In the genomic region with DNA sequence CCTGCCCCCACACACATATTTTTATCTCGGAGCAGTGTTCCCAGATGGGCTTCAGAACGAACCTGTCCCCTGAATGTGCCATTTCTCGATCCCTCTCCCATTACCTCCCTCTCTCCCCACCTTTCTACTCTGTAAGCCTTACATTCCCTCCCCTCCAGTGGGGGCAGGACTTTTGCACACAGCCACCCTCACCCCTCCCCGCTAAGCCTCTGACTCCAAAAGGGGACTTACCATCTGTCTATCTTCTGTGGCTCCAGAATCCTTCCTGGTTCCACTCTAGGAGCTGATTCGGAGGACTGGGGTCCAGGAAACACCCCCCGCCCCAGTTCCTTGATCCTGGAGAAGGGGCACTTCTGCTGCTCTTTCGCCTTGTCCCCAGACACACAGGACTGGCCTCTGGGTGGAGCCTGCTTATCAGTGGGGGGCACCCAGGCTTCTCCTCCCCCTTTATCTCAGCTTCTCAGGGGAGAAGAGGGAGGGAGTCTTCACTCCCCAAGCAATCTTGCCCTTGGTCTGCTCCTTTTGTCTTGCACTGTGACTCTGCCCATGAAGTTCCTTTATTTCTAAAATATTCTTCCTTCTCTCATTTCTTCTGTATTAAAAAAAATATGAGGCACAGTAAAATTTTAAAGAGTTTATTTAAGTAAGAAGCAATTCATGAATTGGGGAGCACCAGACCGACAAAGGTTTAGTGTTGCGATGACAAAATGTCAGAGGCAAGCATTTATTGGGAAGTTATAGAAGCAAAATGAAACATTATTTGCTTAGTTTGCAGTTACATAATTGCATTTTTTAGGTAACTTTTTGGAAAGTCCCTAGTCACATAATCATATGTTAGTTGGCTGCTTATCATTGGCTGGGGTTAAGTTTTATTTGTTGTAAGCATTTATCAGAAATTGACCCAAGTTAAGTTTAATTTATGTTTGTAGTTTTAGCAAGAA, we compare ENCODE assay signal across 1 cellular context.
TF ChIP-seq lines count a peak whose summit lies in the region.

A gene with protein sequence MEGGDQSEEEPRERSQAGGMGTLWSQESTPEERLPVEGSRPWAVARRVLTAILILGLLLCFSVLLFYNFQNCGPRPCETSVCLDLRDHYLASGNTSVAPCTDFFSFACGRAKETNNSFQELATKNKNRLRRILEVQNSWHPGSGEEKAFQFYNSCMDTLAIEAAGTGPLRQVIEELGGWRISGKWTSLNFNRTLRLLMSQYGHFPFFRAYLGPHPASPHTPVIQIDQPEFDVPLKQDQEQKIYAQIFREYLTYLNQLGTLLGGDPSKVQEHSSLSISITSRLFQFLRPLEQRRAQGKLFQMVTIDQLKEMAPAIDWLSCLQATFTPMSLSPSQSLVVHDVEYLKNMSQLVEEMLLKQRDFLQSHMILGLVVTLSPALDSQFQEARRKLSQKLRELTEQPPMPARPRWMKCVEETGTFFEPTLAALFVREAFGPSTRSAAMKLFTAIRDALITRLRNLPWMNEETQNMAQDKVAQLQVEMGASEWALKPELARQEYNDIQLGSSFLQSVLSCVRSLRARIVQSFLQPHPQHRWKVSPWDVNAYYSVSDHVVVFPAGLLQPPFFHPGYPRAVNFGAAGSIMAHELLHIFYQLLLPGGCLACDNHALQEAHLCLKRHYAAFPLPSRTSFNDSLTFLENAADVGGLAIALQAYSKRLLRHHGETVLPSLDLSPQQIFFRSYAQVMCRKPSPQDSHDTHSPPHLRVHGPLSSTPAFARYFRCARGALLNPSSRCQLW (minus strand): TSS at position 391 of the 941 bp plus-strand sequence. CDS start 157 bp downstream, at position 234.

TF ChIP-seq in K562, 482 proteins besides CTCF, POLR2A, EP300 and RAD21 (continued from another document and continues in another):
- TF ChIP-seq, protein P1, sequence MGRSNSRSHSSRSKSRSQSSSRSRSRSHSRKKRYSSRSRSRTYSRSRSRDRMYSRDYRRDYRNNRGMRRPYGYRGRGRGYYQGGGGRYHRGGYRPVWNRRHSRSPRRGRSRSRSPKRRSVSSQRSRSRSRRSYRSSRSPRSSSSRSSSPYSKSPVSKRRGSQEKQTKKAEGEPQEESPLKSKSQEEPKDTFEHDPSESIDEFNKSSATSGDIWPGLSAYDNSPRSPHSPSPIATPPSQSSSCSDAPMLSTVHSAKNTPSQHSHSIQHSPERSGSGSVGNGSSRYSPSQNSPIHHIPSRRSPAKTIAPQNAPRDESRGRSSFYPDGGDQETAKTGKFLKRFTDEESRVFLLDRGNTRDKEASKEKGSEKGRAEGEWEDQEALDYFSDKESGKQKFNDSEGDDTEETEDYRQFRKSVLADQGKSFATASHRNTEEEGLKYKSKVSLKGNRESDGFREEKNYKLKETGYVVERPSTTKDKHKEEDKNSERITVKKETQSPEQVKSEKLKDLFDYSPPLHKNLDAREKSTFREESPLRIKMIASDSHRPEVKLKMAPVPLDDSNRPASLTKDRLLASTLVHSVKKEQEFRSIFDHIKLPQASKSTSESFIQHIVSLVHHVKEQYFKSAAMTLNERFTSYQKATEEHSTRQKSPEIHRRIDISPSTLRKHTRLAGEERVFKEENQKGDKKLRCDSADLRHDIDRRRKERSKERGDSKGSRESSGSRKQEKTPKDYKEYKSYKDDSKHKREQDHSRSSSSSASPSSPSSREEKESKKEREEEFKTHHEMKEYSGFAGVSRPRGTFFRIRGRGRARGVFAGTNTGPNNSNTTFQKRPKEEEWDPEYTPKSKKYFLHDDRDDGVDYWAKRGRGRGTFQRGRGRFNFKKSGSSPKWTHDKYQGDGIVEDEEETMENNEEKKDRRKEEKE (IDR thresholded peaks at IDR 0.05; ENCODE audit: borderline replicate concordance in 1 of 2, control insufficient read depth in 1 of 2, low read depth in 2 of 2, low read length in 1 of 2): no peak
- TF ChIP-seq ARID1B (IDR thresholded peaks at IDR 0.05) (peak; percentile 97), MCM5 (IDR thresholded peaks at IDR 0.05; ENCODE audit: low read depth) (no peak), MYC (IDR thresholded peaks at IDR 0.05; ENCODE audit: low read depth, low read length) (no peak), MYC (CRISPR knock-in tag; IDR thresholded peaks at IDR 0.05; ENCODE audit: borderline replicate concordance, low read depth) (no peak), BHLHE40 (IDR thresholded peaks at IDR 0.05; ENCODE audit: low read length) (peak; percentile 65), SMAD4 (CRISPR knock-in tag; conservative IDR thresholded peaks at IDR 0.05) (peak; percentile 87), NFIC (IDR thresholded peaks at IDR 0.05) (peak; percentile 81), RBM39 (optimal IDR thresholded peaks at IDR 0.05; ENCODE audit: low read depth, low read length) (no peak), ZNF324 (CRISPR knock-in tag; IDR thresholded peaks at IDR 0.05) (no peak), E2F3 (CRISPR knock-in tag; IDR thresholded peaks at IDR 0.05) (0 out of 2 replicates have a peak, but pooled peaks have one; percentile 17), SRSF3 (IDR thresholded peaks at IDR 0.05; ENCODE audit: insufficient read depth, low read length) (no peak), GTF2F1 (IDR thresholded peaks at IDR 0.05; ENCODE audit: low read depth, low read length) (no peak), GATAD2A (IDR thresholded peaks at IDR 0.05) (peak; percentile 78; the same call in 1 of the 2 replicates), PTTG1 (tag; IDR thresholded peaks at IDR 0.05; ENCODE audit: low read depth) (no peak), ZNF507 (tag; conservative IDR thresholded peaks at IDR 0.05) (no peak), ZNF77 (CRISPR knock-in tag; IDR thresholded peaks at IDR 0.05) (no peak), KLF13 (tag; IDR thresholded peaks at IDR 0.05; ENCODE audit: borderline replicate concordance, low read depth) (peak; percentile 79; the same call in 1 of the 2 replicates), RBBP5 (IDR thresholded peaks at IDR 0.05; ENCODE audit: borderline replicate concordance, insufficient read depth, low read length, poor library complexity, severe bottlenecking) (peak; percentile 40), SMC3 (conservative IDR thresholded peaks at IDR 0.05; ENCODE audit: insufficient read depth, low read depth, low read length) (peak; percentile 11; the same call in 1 of the 2 replicates), CBX5 (IDR thresholded peaks at IDR 0.05; ENCODE audit: borderline replicate concordance, low read depth) (no peak), MYNN (IDR thresholded peaks at IDR 0.05) (peak; percentile 91), MYNN (CRISPR knock-in tag; IDR thresholded peaks at IDR 0.05) (no peak), JUND (IDR thresholded peaks at IDR 0.05; ENCODE audit: borderline replicate concordance, low read depth, low read length) (peak; percentile 83), JUND (tag; IDR thresholded peaks at IDR 0.05; ENCODE audit: borderline replicate concordance, low read depth, low read length) (peak; percentile 45; the same call in 2 of the 3 replicates)
- TF ChIP-seq, protein P2, sequence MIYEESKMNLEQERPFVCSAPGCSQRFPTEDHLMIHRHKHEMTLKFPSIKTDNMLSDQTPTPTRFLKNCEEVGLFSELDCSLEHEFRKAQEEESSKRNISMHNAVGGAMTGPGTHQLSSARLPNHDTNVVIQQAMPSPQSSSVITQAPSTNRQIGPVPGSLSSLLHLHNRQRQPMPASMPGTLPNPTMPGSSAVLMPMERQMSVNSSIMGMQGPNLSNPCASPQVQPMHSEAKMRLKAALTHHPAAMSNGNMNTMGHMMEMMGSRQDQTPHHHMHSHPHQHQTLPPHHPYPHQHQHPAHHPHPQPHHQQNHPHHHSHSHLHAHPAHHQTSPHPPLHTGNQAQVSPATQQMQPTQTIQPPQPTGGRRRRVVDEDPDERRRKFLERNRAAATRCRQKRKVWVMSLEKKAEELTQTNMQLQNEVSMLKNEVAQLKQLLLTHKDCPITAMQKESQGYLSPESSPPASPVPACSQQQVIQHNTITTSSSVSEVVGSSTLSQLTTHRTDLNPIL (CRISPR knock-in tag; IDR thresholded peaks at IDR 0.05): no peak
- TF ChIP-seq, protein P3, sequence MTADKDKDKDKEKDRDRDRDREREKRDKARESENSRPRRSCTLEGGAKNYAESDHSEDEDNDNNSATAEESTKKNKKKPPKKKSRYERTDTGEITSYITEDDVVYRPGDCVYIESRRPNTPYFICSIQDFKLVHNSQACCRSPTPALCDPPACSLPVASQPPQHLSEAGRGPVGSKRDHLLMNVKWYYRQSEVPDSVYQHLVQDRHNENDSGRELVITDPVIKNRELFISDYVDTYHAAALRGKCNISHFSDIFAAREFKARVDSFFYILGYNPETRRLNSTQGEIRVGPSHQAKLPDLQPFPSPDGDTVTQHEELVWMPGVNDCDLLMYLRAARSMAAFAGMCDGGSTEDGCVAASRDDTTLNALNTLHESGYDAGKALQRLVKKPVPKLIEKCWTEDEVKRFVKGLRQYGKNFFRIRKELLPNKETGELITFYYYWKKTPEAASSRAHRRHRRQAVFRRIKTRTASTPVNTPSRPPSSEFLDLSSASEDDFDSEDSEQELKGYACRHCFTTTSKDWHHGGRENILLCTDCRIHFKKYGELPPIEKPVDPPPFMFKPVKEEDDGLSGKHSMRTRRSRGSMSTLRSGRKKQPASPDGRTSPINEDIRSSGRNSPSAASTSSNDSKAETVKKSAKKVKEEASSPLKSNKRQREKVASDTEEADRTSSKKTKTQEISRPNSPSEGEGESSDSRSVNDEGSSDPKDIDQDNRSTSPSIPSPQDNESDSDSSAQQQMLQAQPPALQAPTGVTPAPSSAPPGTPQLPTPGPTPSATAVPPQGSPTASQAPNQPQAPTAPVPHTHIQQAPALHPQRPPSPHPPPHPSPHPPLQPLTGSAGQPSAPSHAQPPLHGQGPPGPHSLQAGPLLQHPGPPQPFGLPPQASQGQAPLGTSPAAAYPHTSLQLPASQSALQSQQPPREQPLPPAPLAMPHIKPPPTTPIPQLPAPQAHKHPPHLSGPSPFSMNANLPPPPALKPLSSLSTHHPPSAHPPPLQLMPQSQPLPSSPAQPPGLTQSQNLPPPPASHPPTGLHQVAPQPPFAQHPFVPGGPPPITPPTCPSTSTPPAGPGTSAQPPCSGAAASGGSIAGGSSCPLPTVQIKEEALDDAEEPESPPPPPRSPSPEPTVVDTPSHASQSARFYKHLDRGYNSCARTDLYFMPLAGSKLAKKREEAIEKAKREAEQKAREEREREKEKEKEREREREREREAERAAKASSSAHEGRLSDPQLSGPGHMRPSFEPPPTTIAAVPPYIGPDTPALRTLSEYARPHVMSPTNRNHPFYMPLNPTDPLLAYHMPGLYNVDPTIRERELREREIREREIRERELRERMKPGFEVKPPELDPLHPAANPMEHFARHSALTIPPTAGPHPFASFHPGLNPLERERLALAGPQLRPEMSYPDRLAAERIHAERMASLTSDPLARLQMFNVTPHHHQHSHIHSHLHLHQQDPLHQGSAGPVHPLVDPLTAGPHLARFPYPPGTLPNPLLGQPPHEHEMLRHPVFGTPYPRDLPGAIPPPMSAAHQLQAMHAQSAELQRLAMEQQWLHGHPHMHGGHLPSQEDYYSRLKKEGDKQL (CRISPR knock-in tag; IDR thresholded peaks at IDR 0.05; ENCODE audit: borderline replicate concordance): no peak
- TF ChIP-seq, protein P4, sequence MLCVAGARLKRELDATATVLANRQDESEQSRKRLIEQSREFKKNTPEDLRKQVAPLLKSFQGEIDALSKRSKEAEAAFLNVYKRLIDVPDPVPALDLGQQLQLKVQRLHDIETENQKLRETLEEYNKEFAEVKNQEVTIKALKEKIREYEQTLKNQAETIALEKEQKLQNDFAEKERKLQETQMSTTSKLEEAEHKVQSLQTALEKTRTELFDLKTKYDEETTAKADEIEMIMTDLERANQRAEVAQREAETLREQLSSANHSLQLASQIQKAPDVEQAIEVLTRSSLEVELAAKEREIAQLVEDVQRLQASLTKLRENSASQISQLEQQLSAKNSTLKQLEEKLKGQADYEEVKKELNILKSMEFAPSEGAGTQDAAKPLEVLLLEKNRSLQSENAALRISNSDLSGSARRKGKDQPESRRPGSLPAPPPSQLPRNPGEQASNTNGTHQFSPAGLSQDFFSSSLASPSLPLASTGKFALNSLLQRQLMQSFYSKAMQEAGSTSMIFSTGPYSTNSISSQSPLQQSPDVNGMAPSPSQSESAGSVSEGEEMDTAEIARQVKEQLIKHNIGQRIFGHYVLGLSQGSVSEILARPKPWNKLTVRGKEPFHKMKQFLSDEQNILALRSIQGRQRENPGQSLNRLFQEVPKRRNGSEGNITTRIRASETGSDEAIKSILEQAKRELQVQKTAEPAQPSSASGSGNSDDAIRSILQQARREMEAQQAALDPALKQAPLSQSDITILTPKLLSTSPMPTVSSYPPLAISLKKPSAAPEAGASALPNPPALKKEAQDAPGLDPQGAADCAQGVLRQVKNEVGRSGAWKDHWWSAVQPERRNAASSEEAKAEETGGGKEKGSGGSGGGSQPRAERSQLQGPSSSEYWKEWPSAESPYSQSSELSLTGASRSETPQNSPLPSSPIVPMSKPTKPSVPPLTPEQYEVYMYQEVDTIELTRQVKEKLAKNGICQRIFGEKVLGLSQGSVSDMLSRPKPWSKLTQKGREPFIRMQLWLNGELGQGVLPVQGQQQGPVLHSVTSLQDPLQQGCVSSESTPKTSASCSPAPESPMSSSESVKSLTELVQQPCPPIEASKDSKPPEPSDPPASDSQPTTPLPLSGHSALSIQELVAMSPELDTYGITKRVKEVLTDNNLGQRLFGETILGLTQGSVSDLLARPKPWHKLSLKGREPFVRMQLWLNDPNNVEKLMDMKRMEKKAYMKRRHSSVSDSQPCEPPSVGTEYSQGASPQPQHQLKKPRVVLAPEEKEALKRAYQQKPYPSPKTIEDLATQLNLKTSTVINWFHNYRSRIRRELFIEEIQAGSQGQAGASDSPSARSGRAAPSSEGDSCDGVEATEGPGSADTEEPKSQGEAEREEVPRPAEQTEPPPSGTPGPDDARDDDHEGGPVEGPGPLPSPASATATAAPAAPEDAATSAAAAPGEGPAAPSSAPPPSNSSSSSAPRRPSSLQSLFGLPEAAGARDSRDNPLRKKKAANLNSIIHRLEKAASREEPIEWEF (CRISPR knock-in tag; IDR thresholded peaks at IDR 0.05): no peak
- TF ChIP-seq, protein P5, sequence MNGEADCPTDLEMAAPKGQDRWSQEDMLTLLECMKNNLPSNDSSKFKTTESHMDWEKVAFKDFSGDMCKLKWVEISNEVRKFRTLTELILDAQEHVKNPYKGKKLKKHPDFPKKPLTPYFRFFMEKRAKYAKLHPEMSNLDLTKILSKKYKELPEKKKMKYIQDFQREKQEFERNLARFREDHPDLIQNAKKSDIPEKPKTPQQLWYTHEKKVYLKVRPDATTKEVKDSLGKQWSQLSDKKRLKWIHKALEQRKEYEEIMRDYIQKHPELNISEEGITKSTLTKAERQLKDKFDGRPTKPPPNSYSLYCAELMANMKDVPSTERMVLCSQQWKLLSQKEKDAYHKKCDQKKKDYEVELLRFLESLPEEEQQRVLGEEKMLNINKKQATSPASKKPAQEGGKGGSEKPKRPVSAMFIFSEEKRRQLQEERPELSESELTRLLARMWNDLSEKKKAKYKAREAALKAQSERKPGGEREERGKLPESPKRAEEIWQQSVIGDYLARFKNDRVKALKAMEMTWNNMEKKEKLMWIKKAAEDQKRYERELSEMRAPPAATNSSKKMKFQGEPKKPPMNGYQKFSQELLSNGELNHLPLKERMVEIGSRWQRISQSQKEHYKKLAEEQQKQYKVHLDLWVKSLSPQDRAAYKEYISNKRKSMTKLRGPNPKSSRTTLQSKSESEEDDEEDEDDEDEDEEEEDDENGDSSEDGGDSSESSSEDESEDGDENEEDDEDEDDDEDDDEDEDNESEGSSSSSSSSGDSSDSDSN (IDR thresholded peaks at IDR 0.05; ENCODE audit: borderline replicate concordance in 1 of 2, low read depth in 2 of 2, low read length in 2 of 2): peak in 1 of 2 experiments; percentile 78; a peak in 1 of 4 replicates
- TF ChIP-seq, protein P6, sequence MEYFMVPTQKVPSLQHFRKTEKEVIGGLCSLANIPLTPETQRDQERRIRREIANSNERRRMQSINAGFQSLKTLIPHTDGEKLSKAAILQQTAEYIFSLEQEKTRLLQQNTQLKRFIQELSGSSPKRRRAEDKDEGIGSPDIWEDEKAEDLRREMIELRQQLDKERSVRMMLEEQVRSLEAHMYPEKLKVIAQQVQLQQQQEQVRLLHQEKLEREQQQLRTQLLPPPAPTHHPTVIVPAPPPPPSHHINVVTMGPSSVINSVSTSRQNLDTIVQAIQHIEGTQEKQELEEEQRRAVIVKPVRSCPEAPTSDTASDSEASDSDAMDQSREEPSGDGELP (CRISPR knock-in tag; IDR thresholded peaks at IDR 0.05; ENCODE audit: borderline replicate concordance): peak; percentile 82
